ENCODE assay signal across 20 cellular contexts in genomic region chr10:108562105-108562504, GRCh38.
"Had no signal": no experiment of that assay in that cellular context is flagged by ENCODE, and none has a peak within 500 bp of the region (broad histone marks: within the 10 kb centered on the region; RNA-seq: fewer than 3 reads in every experiment).

No MANE protein-coding gene starts in this region.

- H3K9ac ChIP-seq: parathyroid adenoma had no signal

- H3K4me1 ChIP-seq: gastrocnemius medialis, heart right ventricle, parathyroid adenoma, psoas muscle, spleen, upper lobe of left lung, uterus had no signal

- H3K27ac ChIP-seq: gastrocnemius medialis, heart right ventricle, parathyroid adenoma, psoas muscle, spleen, tibial artery, upper lobe of left lung, uterus had no signal

- H3K9me3 ChIP-seq: gastrocnemius medialis, heart right ventricle, psoas muscle, tibial artery, upper lobe of left lung, uterus had no signal

- ATAC-seq: esophagus mucosa; gastrocnemius medialis; naive thymus-derived CD4-positive, alpha-beta T cell; psoas muscle; sciatic nerve; stimulated activated memory B cell treated with anti-CD40 and anti-IgM and Interleukin-4, amounts not matched to agents 10 μg/mL and 1 μg/mL and 100 μg/mL, for 72 hours had no signal

- H3K4me3 ChIP-seq: gastrocnemius medialis, heart right ventricle, psoas muscle, spleen, tibial artery, upper lobe of left lung, uterus had no signal

- H3K79me2 ChIP-seq: parathyroid adenoma had no signal

- H3K27me3 ChIP-seq: gastrocnemius medialis, heart right ventricle, spleen, tibial artery, upper lobe of left lung, uterus had no signal

- H2AFZ ChIP-seq: parathyroid adenoma had no signal

- H3K36me3 ChIP-seq: gastrocnemius medialis, heart right ventricle, spleen, tibial artery, upper lobe of left lung, uterus had no signal

- DNase-seq: effector memory CD4-positive, alpha-beta T cell; gastrocnemius medialis; heart right ventricle; hypothalamus; kidney glomerular epithelial cell; naive thymus-derived CD4-positive, alpha-beta T cell; nephron progenitor cell; psoas muscle; retina; spleen; stimulated activated CD4-positive, alpha-beta T cell treated with anti-CD3 and anti-CD28 coated beads, Interleukin-15, amount 100 ng/mL, for 24 hours; stimulated activated CD4-positive, alpha-beta T cell treated with anti-CD3 and anti-CD28 coated beads, Interleukin-1b, Interleukin-23, amount 100 ng/mL, for 48 hours; stimulated activated CD4-positive, alpha-beta T cell treated with anti-CD3 and anti-CD28 coated beads, Interleukin-4, amount 100 ng/mL, for 24 hours; tibial artery; upper lobe of left lung; uterus had no signal
